ENCODE assay signal across 20 cellular contexts in the genomic region with DNA sequence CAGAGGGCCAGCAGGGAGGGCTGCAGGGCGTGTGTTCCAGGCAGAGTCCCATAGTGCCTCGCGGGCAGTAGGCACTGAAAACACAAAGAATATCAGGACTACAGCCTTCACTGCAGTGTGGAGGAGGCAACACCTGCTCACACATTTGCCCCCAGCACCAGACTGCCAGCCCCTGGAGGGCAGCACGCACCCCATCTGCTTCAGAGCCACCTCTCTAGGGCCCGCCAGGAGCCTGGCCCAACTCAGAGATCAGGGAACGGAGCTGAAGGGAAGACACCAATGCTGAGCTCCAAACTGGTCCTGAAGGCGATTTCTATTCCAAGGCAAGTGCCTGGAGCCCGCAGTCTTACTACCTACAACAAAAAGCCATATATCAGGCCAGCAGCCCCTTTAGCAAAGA.
DNase-seq lines count a peak whose midpoint lies in the region; ATAC-seq and TF ChIP-seq lines count a peak whose summit lies in the region.
"Had no signal": no experiment of that assay in that cellular context is flagged by ENCODE, and none has a peak within 500 bp of the region (broad histone marks: within the 10 kb centered on the region; RNA-seq: fewer than 3 reads in every experiment).

No MANE protein-coding gene starts in this region.

- H3K36me3 Mint-ChIP-seq in H9 (ENCODE audit: insufficient read depth in 1 of 3, low read depth in 3 of 3) (peaks cover 17 to 48% (median 25%) of the 10 kb centered on the region in 3 experiments), WTC11 (peaks cover 13% of the 10 kb centered on the region)
- H3K36me3 Mint-ChIP-seq: CD14-positive monocyte; CD8-positive, alpha-beta memory T cell; IgD-negative memory B cell had no signal

- H3K4me1 ChIP-seq in H9 (ENCODE audit: insufficient read depth, low read length), result peaks cover 3% of the 10 kb centered on the region; the same call in 1 of the 2 replicates

- POLR2A ChIA-PET in WTC11 (lab: Charles Lee), result no interaction called here

- H3K9me3 Mint-ChIP-seq in H9 (peaks cover 9 to 10% of the 10 kb centered on the region in 2 experiments), WTC11 (peaks cover 9% of the 10 kb centered on the region)

- intact Hi-C loops in posterior vena cava (cut with DNase I), result no loop called here

- no peak overlapping the region for H2AK5ac ChIP-seq in H9 (ENCODE audit: insufficient read length, low read length)

- no peak overlapping the region for H3K56ac ChIP-seq in H9 (ENCODE audit: insufficient read length, low read depth, low read length)

- H3K4me2 ChIP-seq in H9 (ENCODE audit: insufficient read depth, insufficient read length, low read length), result no peak overlapping the region
- H3K4me2 ChIP-seq: KMS-11, SK-N-SH had no signal

- H3K23me2 ChIP-seq in H9 (ENCODE audit: insufficient read length, low read depth, low read length, poor library complexity, severe bottlenecking), result no peaks in the 10 kb centered on the region

- no peak for TF ChIP-seq CTCF in H9 (conservative IDR thresholded peaks at IDR 0.05)
- TF ChIP-seq CTCF in WTC11 (IDR thresholded peaks at IDR 0.05), result no peak

- H3K4me1 Mint-ChIP-seq in H9 (peaks cover 8 to 11% of the 10 kb centered on the region in 2 experiments; a peak in 3 of 4 replicates), WTC11 (0 out of 2 replicates have a peak, but pooled peaks cover 9% of the 10 kb centered on the region)
- H3K4me1 Mint-ChIP-seq: CD14-positive monocyte; CD8-positive, alpha-beta memory T cell; T-helper 17 cell had no signal

- H4K20me1 ChIP-seq in H9 (ENCODE audit: control insufficient read depth, insufficient read depth, insufficient read length), result no peaks in the 10 kb centered on the region

- H3K27me3 ChIP-seq in H9 (ENCODE audit: insufficient read depth, low read length), result no peaks in the 10 kb centered on the region

- H3K27me3 Mint-ChIP-seq in H9 (ENCODE audit: low read depth), result no peaks in the 10 kb centered on the region
- no peaks in the 10 kb centered on the region for H3K27me3 Mint-ChIP-seq in WTC11 (ENCODE audit: low read depth)
- H3K27me3 Mint-ChIP-seq: CD8-positive, alpha-beta memory T cell; IgD-negative memory B cell had no signal

- no peaks in the 10 kb centered on the region; the same call in 1 of the 2 replicates for H3K79me2 ChIP-seq in H9 (ENCODE audit: insufficient read depth, low read length)

- H2AFZ ChIP-seq in H9 (ENCODE audit: low read length), result no peak overlapping the region

- no peak overlapping the region for H4K8ac ChIP-seq in H9 (replicated peaks; ENCODE audit: insufficient read length, low read depth, low read length)

- no peak overlapping the region for H2BK20ac ChIP-seq in H9 (ENCODE audit: low read depth, low read length, poor library complexity, severe bottlenecking)

- H2BK5ac ChIP-seq in H9 (ENCODE audit: insufficient read length, low read length), result no peak overlapping the region

- H2BK15ac ChIP-seq in H9 (ENCODE audit: low read depth, low read length), result no peak overlapping the region

- H3K18ac ChIP-seq in H9 (ENCODE audit: insufficient read length, low read depth, low read length), result no peak overlapping the region

- H3K27ac Mint-ChIP-seq in H9 (peak overlapping the region in 2 of 3 experiments; percentile 10; a peak in 2 of 7 replicates), WTC11 (no peak overlapping the region)
- H3K27ac Mint-ChIP-seq: CD14-positive monocyte; CD8-positive, alpha-beta memory T cell; T-helper 17 cell had no signal

- H3K79me1 ChIP-seq in H9 (ENCODE audit: insufficient read depth, low read depth, low read length, poor library complexity, severe bottlenecking), result no peaks in the 10 kb centered on the region

- H2BK12ac ChIP-seq in H9 (ENCODE audit: insufficient read length, low read depth, low read length), result no peak overlapping the region

- H2BK120ac ChIP-seq in H9 (ENCODE audit: low read depth, low read length, poor library complexity, severe bottlenecking), result no peak overlapping the region

- H3T11ph ChIP-seq in H9 (ENCODE audit: low read length), result no peak overlapping the region

- H3K4ac ChIP-seq in H9 (ENCODE audit: low read depth, low read length), result no peak overlapping the region

- H3K4me3 Mint-ChIP-seq in H9 (no peak overlapping the region), WTC11 (no peak overlapping the region)
- H3K4me3 Mint-ChIP-seq: CD14-positive monocyte; CD8-positive, alpha-beta memory T cell; IgD-negative memory B cell; T-helper 17 cell had no signal

- H3K14ac ChIP-seq in H9 (ENCODE audit: insufficient read depth, low read length), result no peak overlapping the region

- no peak for ATAC-seq in WTC11
- ATAC-seq: T-helper 17 cell had no signal

- no peak overlapping the region for H4K91ac ChIP-seq in H9 (ENCODE audit: insufficient read length, low read depth, low read length)

- WGBS in H9 (ENCODE audit: extremely low coverage, insufficient read length, low lambda C conversion rate), result no CpG with 5 or more reads among the region's 8 CpGs

- peaks cover 7% of the 10 kb centered on the region for H3K9me3 ChIP-seq in H9 (ENCODE audit: control insufficient read depth, low read depth, low read length)
- H3K9me3 ChIP-seq: SK-N-SH had no signal

- DNase-seq in DMS 273 (lab: John Stamatoyannopoulos, UW; ENCODE audit: unreplicated experiment) (peak; percentile 82), H9 (no peak), NCI-H69 (lab: John Stamatoyannopoulos, UW) (peak; percentile 59), posterior vena cava (ENCODE audit: low spot score) (peak; percentile 67), T-helper 9 cell (no peak), WTC11 (ENCODE audit: low spot score) (no peak)
- no peak for DNase-seq in effector CD8-positive, alpha-beta T cell (lab: John Stamatoyannopoulos, UW)
- DNase-seq: CD8-positive, alpha-beta memory T cell; DMS153; DND-41; H7; NCI-H1092; NCI-H1417 treated with DMSO at 0.1 percent for 48 hours; NCI-H187 treated with DMSO at 0.1 percent for 48 hours; NCI-H446 treated with DMSO at 0.1 percent for 48 hours; T-helper 17 cell had no signal

- H3K23ac ChIP-seq in H9 (ENCODE audit: insufficient read length, low read depth, low read length), result no peak overlapping the region

- CTCF ChIA-PET in WTC11 (lab: Charles Lee), result interaction anchor here (1.9 kb wide), 1 partner anchor 14 kb away, joined by 8 read pairs; no protein-coding TSS in a partner anchor

- no peak overlapping the region for H4K5ac ChIP-seq in H9 (ENCODE audit: insufficient read length, low read depth, low read length)

- no peak overlapping the region for H3K9ac ChIP-seq in H9 (ENCODE audit: extremely low read depth, insufficient read length, low read length)
- H3K9ac ChIP-seq: KMS-11, SK-N-SH had no signal

- H3K27ac ChIP-seq in H9 (ENCODE audit: insufficient read length, low read depth, low read length), result no peak overlapping the region
- H3K27ac ChIP-seq: KMS-11 had no signal

TF ChIP-seq in WTC11, 78 proteins besides CTCF, POLR2A, EP300 and RAD21 (continues in another document):
- no peak for TF ChIP-seq SOX15 (CRISPR knock-in tag; IDR thresholded peaks at IDR 0.05)
- TF ChIP-seq JUN (CRISPR knock-in tag; IDR thresholded peaks at IDR 0.05), result no peak
- TF ChIP-seq TCF7 (CRISPR knock-in tag; IDR thresholded peaks at IDR 0.05; ENCODE audit: low read depth), result no peak
- TF ChIP-seq, protein P1, sequence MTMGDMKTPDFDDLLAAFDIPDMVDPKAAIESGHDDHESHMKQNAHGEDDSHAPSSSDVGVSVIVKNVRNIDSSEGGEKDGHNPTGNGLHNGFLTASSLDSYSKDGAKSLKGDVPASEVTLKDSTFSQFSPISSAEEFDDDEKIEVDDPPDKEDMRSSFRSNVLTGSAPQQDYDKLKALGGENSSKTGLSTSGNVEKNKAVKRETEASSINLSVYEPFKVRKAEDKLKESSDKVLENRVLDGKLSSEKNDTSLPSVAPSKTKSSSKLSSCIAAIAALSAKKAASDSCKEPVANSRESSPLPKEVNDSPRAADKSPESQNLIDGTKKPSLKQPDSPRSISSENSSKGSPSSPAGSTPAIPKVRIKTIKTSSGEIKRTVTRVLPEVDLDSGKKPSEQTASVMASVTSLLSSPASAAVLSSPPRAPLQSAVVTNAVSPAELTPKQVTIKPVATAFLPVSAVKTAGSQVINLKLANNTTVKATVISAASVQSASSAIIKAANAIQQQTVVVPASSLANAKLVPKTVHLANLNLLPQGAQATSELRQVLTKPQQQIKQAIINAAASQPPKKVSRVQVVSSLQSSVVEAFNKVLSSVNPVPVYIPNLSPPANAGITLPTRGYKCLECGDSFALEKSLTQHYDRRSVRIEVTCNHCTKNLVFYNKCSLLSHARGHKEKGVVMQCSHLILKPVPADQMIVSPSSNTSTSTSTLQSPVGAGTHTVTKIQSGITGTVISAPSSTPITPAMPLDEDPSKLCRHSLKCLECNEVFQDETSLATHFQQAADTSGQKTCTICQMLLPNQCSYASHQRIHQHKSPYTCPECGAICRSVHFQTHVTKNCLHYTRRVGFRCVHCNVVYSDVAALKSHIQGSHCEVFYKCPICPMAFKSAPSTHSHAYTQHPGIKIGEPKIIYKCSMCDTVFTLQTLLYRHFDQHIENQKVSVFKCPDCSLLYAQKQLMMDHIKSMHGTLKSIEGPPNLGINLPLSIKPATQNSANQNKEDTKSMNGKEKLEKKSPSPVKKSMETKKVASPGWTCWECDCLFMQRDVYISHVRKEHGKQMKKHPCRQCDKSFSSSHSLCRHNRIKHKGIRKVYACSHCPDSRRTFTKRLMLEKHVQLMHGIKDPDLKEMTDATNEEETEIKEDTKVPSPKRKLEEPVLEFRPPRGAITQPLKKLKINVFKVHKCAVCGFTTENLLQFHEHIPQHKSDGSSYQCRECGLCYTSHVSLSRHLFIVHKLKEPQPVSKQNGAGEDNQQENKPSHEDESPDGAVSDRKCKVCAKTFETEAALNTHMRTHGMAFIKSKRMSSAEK (CRISPR knock-in tag; IDR thresholded peaks at IDR 0.05; ENCODE audit: borderline replicate concordance), result no peak
- TF ChIP-seq, protein P2, sequence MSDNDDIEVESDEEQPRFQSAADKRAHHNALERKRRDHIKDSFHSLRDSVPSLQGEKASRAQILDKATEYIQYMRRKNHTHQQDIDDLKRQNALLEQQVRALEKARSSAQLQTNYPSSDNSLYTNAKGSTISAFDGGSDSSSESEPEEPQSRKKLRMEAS (CRISPR knock-in tag; IDR thresholded peaks at IDR 0.05), result no peak
- no peak for TF ChIP-seq IRF1 (CRISPR knock-in tag; IDR thresholded peaks at IDR 0.05)
- TF ChIP-seq, protein P3, sequence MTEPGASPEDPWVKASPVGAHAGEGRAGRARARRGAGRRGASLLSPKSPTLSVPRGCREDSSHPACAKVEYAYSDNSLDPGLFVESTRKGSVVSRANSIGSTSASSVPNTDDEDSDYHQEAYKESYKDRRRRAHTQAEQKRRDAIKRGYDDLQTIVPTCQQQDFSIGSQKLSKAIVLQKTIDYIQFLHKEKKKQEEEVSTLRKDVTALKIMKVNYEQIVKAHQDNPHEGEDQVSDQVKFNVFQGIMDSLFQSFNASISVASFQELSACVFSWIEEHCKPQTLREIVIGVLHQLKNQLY (CRISPR knock-in tag; IDR thresholded peaks at IDR 0.05), result no peak

Comparison
In these comparisons a context has a peak if more than half of its experiments do, and no peak if none do; other contexts are left out.
1. DNase-seq: peak in DMS 273 (single experiment), NCI-H69 (single experiment) and posterior vena cava (single experiment); none in H9 (single experiment), T-helper 9 cell (single experiment), WTC11 (single experiment) and effector CD8-positive, alpha-beta T cell (single experiment).